ENCODE assay signal across 8 cellular contexts in genomic region chr20:13105864-13106457, GRCh38.
A peak's percentile ranks its signal among the peaks of the same experiment; 100 is the strongest.
DNase-seq lines count a peak whose midpoint lies in the region; ATAC-seq, FAIRE-seq and TF ChIP-seq lines count a peak whose summit lies in the region.

No MANE protein-coding gene starts in this region.

- H3K27ac ChIP-seq in K562 (ENCODE audit: extremely low read depth, low read depth, low read length) (no peak overlapping the region), right lobe of liver (no peak overlapping the region)

- POLR2A ChIA-PET in K562 (lab: Yijun Ruan, JAX): no interaction called here

- no peak for TF ChIP-seq EP300 in K562 (IDR thresholded peaks at IDR 0.05; ENCODE audit: low read length)

- H3K9me3 ChIP-seq in K562 (replicated peaks; ENCODE audit: control insufficient read depth, insufficient read depth, low read depth, low read length) (no peaks in the 10 kb centered on the region), right lobe of liver (no peaks in the 10 kb centered on the region)

- H3K9me1 ChIP-seq in K562 (ENCODE audit: control insufficient read depth, insufficient read depth, low read length): no peaks in the 10 kb centered on the region

- intact Hi-C loops in K562 (cut with micrococcal nuclease): loop anchor here (5.0 to 10.0 kb wide), 2 partner anchors 181 to 1094 kb away; no protein-coding TSS in a partner anchor
- intact Hi-C loops in right lobe of liver (cut with DNase I): loop anchor here in 1 of 2 donors (5.0 kb wide), 1 partner anchor 134 kb away; no protein-coding TSS in a partner anchor

- H3K9ac ChIP-seq in K562 (ENCODE audit: insufficient read depth in 1 of 2, low read depth in 2 of 2, low read length in 2 of 2): no peak overlapping the region

- H3K4me2 ChIP-seq in K562 (ENCODE audit: insufficient read depth, low read length): no peak overlapping the region

- TF ChIP-seq POLR2A in K562 (conservative IDR thresholded peaks at IDR 0.05) (no peak), right lobe of liver (IDR thresholded peaks at IDR 0.05) (no peak)

- WGBS in K562 (ENCODE audit: insufficient coverage, low coverage, missing lambda C conversion rate): 0% methylated on average over 14 of the region's 14 CpGs
- WGBS in right lobe of liver (ENCODE audit: insufficient coverage, low coverage, low lambda C conversion rate, missing lambda C conversion rate): 19% methylated on average over 14 of the region's 14 CpGs

- TF ChIP-seq RAD21 in K562 (CRISPR knock-in tag; conservative IDR thresholded peaks at IDR 0.05 in 1 of 2, IDR thresholded peaks at IDR 0.05 in 1 of 2): peak; percentile 38 to 49

- FAIRE-seq in K562 (lab: Jason Lieb, UNC) (no peak), GM19239 (lab: Jason Lieb, UNC) (no peak)

- DNase-seq in NCI-H2029 treated with DMSO at 0.1 percent for 48 hours (lab: John Stamatoyannopoulos, UW) (peak; percentile 26), NCI-H2029 (lab: John Stamatoyannopoulos, UW) (no peak), NCI-H1417 (lab: John Stamatoyannopoulos, UW) (peak; percentile 27 to 72 (median 44)), K562 (ENCODE audit: extremely low read depth in 1 of 4, low spot score in 3 of 4) (peak; percentile 3 to 9 (median 7)), right lobe of liver (no peak), GM19239 (ENCODE audit: insufficient read length, low spot score) (no peak), ureter (ENCODE audit: low spot score) (no peak)
- no peak for DNase-seq in activated naive CD4-positive, alpha-beta T cell (lab: John Stamatoyannopoulos, UW)

- CTCF ChIA-PET in K562 (lab: Yijun Ruan, JAX; ENCODE audit: low intra/inter-chr PET ratio): interaction anchor here (0.5 to 0.9 kb wide), 3 partner anchors 181 to 1204 kb away, joined by 3 to 7 read pairs (median 3); no protein-coding TSS in a partner anchor

- H3K4me3 ChIP-seq in K562 (no peak overlapping the region), right lobe of liver (no peak overlapping the region)

- BruUV-seq in K562 (replicated peaks; lab: Mats Ljungman, UMichigan): no TSS peak

- H3K27me3 ChIP-seq in K562 (ENCODE audit: control insufficient read depth in 2 of 2, insufficient read depth in 2 of 2, low read length in 2 of 2) (no peaks in the 10 kb centered on the region), right lobe of liver (no peaks in the 10 kb centered on the region)

- TF ChIP-seq CTCF in K562 (IDR thresholded peaks at IDR 0.05 in 2 of 3, conservative IDR thresholded peaks at IDR 0.05 in 1 of 3; ENCODE audit: insufficient read depth in 2 of 3, low read depth in 1 of 3, low read length in 3 of 3) (peak in 2 of 3 experiments; percentile 16 to 54; a peak in 2 of 6 replicates), right lobe of liver (IDR thresholded peaks at IDR 0.05) (peak; percentile 73 to 86 (median 78))

- in situ Hi-C loops in K562 (cut with MboI): no loop called here

- H4K20me1 ChIP-seq in K562 (replicated peaks; ENCODE audit: control insufficient read depth, insufficient read depth, low read length): no peaks in the 10 kb centered on the region

- H3K79me2 ChIP-seq in K562 (ENCODE audit: control insufficient read depth, insufficient read depth, low read length): no peaks in the 10 kb centered on the region

- no peak for ATAC-seq in K562
- ATAC-seq in right lobe of liver: peak; percentile 60 to 77 (median 70)

- no peak overlapping the region for H2AFZ ChIP-seq in K562 (ENCODE audit: low read depth, low read length)

- H3K4me1 ChIP-seq in K562 (replicated peaks in 1 of 2; ENCODE audit: control insufficient read depth in 2 of 2, insufficient read depth in 2 of 2, low read length in 2 of 2): no peaks in the 10 kb centered on the region
- peaks cover 0 to 9% (median 3%) of the 10 kb centered on the region in 4 donors for H3K4me1 ChIP-seq in right lobe of liver

- H3K36me3 ChIP-seq in K562 (ENCODE audit: control insufficient read depth, insufficient read depth, low read length): no peaks in the 10 kb centered on the region
- no peaks in the 10 kb centered on the region for H3K36me3 ChIP-seq in right lobe of liver

TF ChIP-seq in K562, 482 proteins besides CTCF, POLR2A, EP300 and RAD21:
- TF ChIP-seq ARNT (IDR thresholded peaks at IDR 0.05) (no peak), SMC3 (conservative IDR thresholded peaks at IDR 0.05; ENCODE audit: insufficient read depth, low read depth, low read length) (0 out of 2 replicates have a peak, but pooled peaks have one; percentile 7)

Comparison
In these comparisons a context has a peak if more than half of its experiments do, and no peak if none do; other contexts are left out.
1. DNase-seq: peak in NCI-H2029 treated with DMSO at 0.1 percent for 48 hours (single experiment), NCI-H1417 (3 of 3) and K562 (4 of 4); none in NCI-H2029 (single experiment), right lobe of liver (0 of 3), GM19239 (single experiment), ureter (single experiment) and activated naive CD4-positive, alpha-beta T cell (0 of 4).